In the genomic region with DNA sequence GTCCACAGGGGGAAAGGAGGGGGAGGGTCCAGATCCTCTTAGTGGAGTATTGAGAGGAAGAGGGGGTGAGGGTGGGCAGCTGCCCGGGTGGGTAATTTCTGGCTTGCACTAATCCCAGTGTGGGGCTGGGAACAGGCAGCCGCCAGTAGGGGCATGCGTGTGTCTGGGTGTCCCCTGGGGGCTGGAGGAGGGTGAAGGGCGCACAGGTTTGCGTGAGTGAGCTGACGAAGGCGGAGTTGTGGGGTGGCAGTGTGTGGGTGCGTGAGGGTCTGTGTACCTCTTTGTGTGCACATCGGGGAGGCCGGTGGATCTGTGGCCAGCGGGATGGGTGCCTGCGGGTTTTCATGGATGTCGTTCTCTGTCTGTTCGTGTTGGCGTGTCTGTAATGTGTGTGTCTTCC, we compare ENCODE assay signal across 21 cellular contexts.
"Had no signal": no experiment of that assay in that cellular context is flagged by ENCODE, and none has a peak within 500 bp of the region (broad histone marks: within the 10 kb centered on the region; RNA-seq: fewer than 3 reads in every experiment).

No MANE protein-coding gene starts in this region.

- H3K4me1 Mint-ChIP-seq: stimulated activated memory B cell treated with anti-CD40 and anti-IgM and Interleukin-4, amounts not matched to agents 10 μg/mL and 1 μg/mL and 100 μg/mL, for 72 hours; stimulated activated naive CD8-positive, alpha-beta T cell treated with anti-CD3 and anti-CD28 coated beads, Interleukin-15, amount 100 ng/mL, for 72 hours had no signal

- H3K36me3 Mint-ChIP-seq: naive thymus-derived CD8-positive, alpha-beta T cell; stimulated activated memory B cell treated with anti-CD40 and anti-IgM and Interleukin-4, amounts not matched to agents 10 μg/mL and 1 μg/mL and 100 μg/mL, for 72 hours had no signal

- H3K9me3 Mint-ChIP-seq: naive thymus-derived CD8-positive, alpha-beta T cell; stimulated activated memory B cell treated with anti-CD40 and anti-IgM and Interleukin-4, amounts not matched to agents 10 μg/mL and 1 μg/mL and 100 μg/mL, for 72 hours; stimulated activated naive CD8-positive, alpha-beta T cell treated with anti-CD3 and anti-CD28 coated beads, Interleukin-15, amount 100 ng/mL, for 72 hours had no signal

- ATAC-seq: gastrocnemius medialis; heart right ventricle; left lobe of liver; mucosa of descending colon; naive thymus-derived CD8-positive, alpha-beta T cell; psoas muscle; sciatic nerve; stimulated activated memory B cell treated with anti-CD40 and anti-IgM and Interleukin-4, amounts not matched to agents 10 μg/mL and 1 μg/mL and 100 μg/mL, for 72 hours; stimulated activated naive CD8-positive, alpha-beta T cell treated with anti-CD3 and anti-CD28 coated beads, Interleukin-15, amount 100 ng/mL, for 72 hours; upper lobe of right lung had no signal

- H3K27ac Mint-ChIP-seq: stimulated activated memory B cell treated with anti-CD40 and anti-IgM and Interleukin-4, amounts not matched to agents 10 μg/mL and 1 μg/mL and 100 μg/mL, for 72 hours; stimulated activated naive CD8-positive, alpha-beta T cell treated with anti-CD3 and anti-CD28 coated beads, Interleukin-15, amount 100 ng/mL, for 72 hours had no signal

- DNase-seq: effector memory CD4-positive, alpha-beta T cell; gastrocnemius medialis; heart right ventricle; hypothalamus; islet precursor cell; mammary epithelial cell; mucosa of descending colon; naive thymus-derived CD8-positive, alpha-beta T cell; occipital lobe; psoas muscle; retina; spleen; stimulated activated CD4-positive, alpha-beta T cell treated with anti-CD3 and anti-CD28 coated beads, Interleukin-15, amount 100 ng/mL, for 24 hours; stimulated activated CD4-positive, alpha-beta T cell treated with anti-CD3 and anti-CD28 coated beads, Interleukin-1b, Interleukin-23, amount 100 ng/mL, for 48 hours; stimulated activated CD4-positive, alpha-beta T cell treated with anti-CD3 and anti-CD28 coated beads, Interleukin-4, amount 100 ng/mL, for 24 hours; stimulated activated naive CD8-positive, alpha-beta T cell treated with anti-CD3 and anti-CD28 coated beads, Interleukin-15, amount 100 ng/mL, for 72 hours; testis; upper lobe of right lung had no signal

- H3K4me3 Mint-ChIP-seq: naive thymus-derived CD8-positive, alpha-beta T cell; stimulated activated memory B cell treated with anti-CD40 and anti-IgM and Interleukin-4, amounts not matched to agents 10 μg/mL and 1 μg/mL and 100 μg/mL, for 72 hours; stimulated activated naive CD8-positive, alpha-beta T cell treated with anti-CD3 and anti-CD28 coated beads, Interleukin-15, amount 100 ng/mL, for 72 hours had no signal
